Comparison of ENCODE assay signal across 8 cellular contexts in genomic region chr10:49518982-49519578, GRCh38. TPM values are rescaled to one million over a fixed set of nuclear protein-coding genes. Genes with fewer than 3 reads are reported as not detected.
DNase-seq lines count a peak whose midpoint lies in the region; ATAC-seq and TF ChIP-seq lines count a peak whose summit lies in the region.

No MANE protein-coding gene starts in this region.

- H3K4me1 Mint-ChIP-seq in activated B cell treated with CpG ODN at 0.5 μM for 24 hours: peaks cover 7% of the 10 kb centered on the region
- peaks cover 60% of the 10 kb centered on the region for H3K4me1 Mint-ChIP-seq in osteocyte (ENCODE audit: unreplicated experiment)

- CTCF ChIA-PET in activated B cell treated with CpG ODN at 0.5 μM for 24 hours (lab: Charles Lee): interaction anchor here (0.7 to 2.3 kb wide), 8 partner anchors 9 to 861 kb away, joined by 3 to 18 read pairs (median 3); no protein-coding TSS in a partner anchor

- H3K27me3 Mint-ChIP-seq in activated B cell treated with CpG ODN at 0.5 μM for 24 hours: no peaks in the 10 kb centered on the region
- no peaks in the 10 kb centered on the region for H3K27me3 Mint-ChIP-seq in osteocyte (ENCODE audit: unreplicated experiment)

- H3K9me3 Mint-ChIP-seq in activated B cell treated with CpG ODN at 0.5 μM for 24 hours: no peaks in the 10 kb centered on the region
- no peaks in the 10 kb centered on the region for H3K9me3 Mint-ChIP-seq in osteocyte (ENCODE audit: unreplicated experiment)

- H3K4me3 ChIP-seq in fibroblast of villous mesenchyme (ENCODE audit: low read depth, low read length): no peak overlapping the region

- H3K36me3 Mint-ChIP-seq in activated B cell treated with CpG ODN at 0.5 μM for 24 hours (ENCODE audit: low read depth): peaks cover 73% of the 10 kb centered on the region
- H3K36me3 Mint-ChIP-seq in osteocyte (ENCODE audit: unreplicated experiment): peaks cover 57% of the 10 kb centered on the region

- POLR2A ChIA-PET in activated B cell treated with CpG ODN at 0.5 μM for 24 hours (lab: Charles Lee): interaction anchor here (1.4 kb wide), 1 partner anchor 16 kb away, joined by 4 read pairs; no protein-coding TSS in a partner anchor

- no peak overlapping the region for H3K27ac Mint-ChIP-seq in activated B cell treated with CpG ODN at 0.5 μM for 24 hours
- peak overlapping the region; percentile 64 for H3K27ac Mint-ChIP-seq in osteocyte (ENCODE audit: unreplicated experiment)

- peak; percentile 66 for ATAC-seq in activated B cell treated with CpG ODN at 0.5 μM for 24 hours (ENCODE audit: low read depth)
- ATAC-seq in HG03159 (IDR thresholded peaks at IDR 0.05; ENCODE audit: unreplicated experiment): no peak

- intact Hi-C loops in activated B cell treated with CpG ODN at 0.5 μM for 24 hours (cut with micrococcal nuclease): loop anchor here (1.0 to 10.0 kb wide), 4 partner anchors 16 to 964 kb away; no protein-coding TSS in a partner anchor

- DNase-seq in AML-193 (lab: John Stamatoyannopoulos, UW): peak; percentile 23 to 44
- peak; percentile 45 for DNase-seq in GM10266 (ENCODE audit: extremely low spot score)
- peak; percentile 8 for DNase-seq in LoVo (ENCODE audit: low spot score)
- DNase-seq in activated B cell treated with CpG ODN at 0.5 μM for 24 hours: no peak
- peak; percentile 55 for DNase-seq in fibroblast of villous mesenchyme (ENCODE audit: low read depth)
- no peak for DNase-seq in osteocyte (ENCODE audit: extremely low spot score, unreplicated experiment)
- DNase-seq in NCI-H524 treated with DMSO at 0.1 percent for 48 hours (lab: John Stamatoyannopoulos, UW): no peak

- peak; percentile 63 for TF ChIP-seq CTCF in GM10266 (IDR thresholded peaks at IDR 0.05; ENCODE audit: control insufficient read depth, insufficient read depth, low read depth, missing control alignments)
- no peak for TF ChIP-seq CTCF in activated B cell treated with CpG ODN at 0.5 μM for 24 hours (IDR thresholded peaks at IDR 0.05)
- TF ChIP-seq CTCF in fibroblast of villous mesenchyme (IDR thresholded peaks at IDR 0.05; ENCODE audit: insufficient read depth, low read depth, low read length): peak; percentile 72
- peak; percentile 72 for TF ChIP-seq CTCF in osteocyte (IDR thresholded peaks at IDR 0.05)

- H3K4me3 Mint-ChIP-seq in activated B cell treated with CpG ODN at 0.5 μM for 24 hours: no peak overlapping the region
- no peak overlapping the region for H3K4me3 Mint-ChIP-seq in osteocyte (ENCODE audit: unreplicated experiment)

RNA-seq across cellular contexts. Expression of gene ERCC6, which starts 19.8 kb away (rescaled TPM):
- total RNA-seq in activated B cell treated with CpG ODN at 0.5 μM for 24 hours (37.4 and 46.2 TPM in 2 replicates), fibroblast of villous mesenchyme (16.1 and 35.4 TPM in 2 replicates), osteocyte (184 and 187 TPM in 2 replicates)

Comparison
In these comparisons a context has a peak if more than half of its experiments do, and no peak if none do; other contexts are left out.
1. DNase-seq: peak in AML-193 (2 of 2), GM10266 (single experiment), LoVo (single experiment) and fibroblast of villous mesenchyme (single experiment); none in activated B cell treated with CpG ODN at 0.5 μM for 24 hours (single experiment), osteocyte (single experiment) and NCI-H524 treated with DMSO at 0.1 percent for 48 hours (single experiment).